12 cellular contexts compared by ENCODE assay signal in genomic region chr9:88370346-88370745, GRCh38.
"Had no signal": no experiment of that assay in that cellular context is flagged by ENCODE, and none has a peak within 500 bp of the region (broad histone marks: within the 10 kb centered on the region; RNA-seq: fewer than 3 reads in every experiment).

No MANE protein-coding gene starts in this region.

- H3K4me1 Mint-ChIP-seq: stimulated activated naive B cell treated with anti-CD40 and anti-IgM and Interleukin-4, amounts not matched to agents 10 μg/mL and 1 μg/mL and 100 μg/mL, for 72 hours had no signal

- DNase-seq: activated CD4-positive, alpha-beta T cell treated with anti-CD3 and anti-CD28 coated beads, Interleukin-2, amount 50 U/mL, for 48 hours; activated gamma-delta T cell treated with Interleukin-2 at 50 U/mL for 16 hours; amniotic stem cell; effector memory CD8-positive, alpha-beta T cell; esophagus squamous epithelium; left cardiac atrium; lower lobe of right lung; midbrain; stimulated activated naive B cell treated with anti-CD40 and anti-IgM and Interleukin-4, amounts not matched to agents 10 μg/mL and 1 μg/mL and 100 μg/mL, for 72 hours had no signal

- H3K4me3 Mint-ChIP-seq: effector memory CD8-positive, alpha-beta T cell; stimulated activated naive B cell treated with anti-CD40 and anti-IgM and Interleukin-4, amounts not matched to agents 10 μg/mL and 1 μg/mL and 100 μg/mL, for 72 hours had no signal

- H3K27ac ChIP-seq: cardiac muscle cell, esophagus squamous epithelium, lower lobe of right lung, VCaP had no signal

- H3K36me3 ChIP-seq: cardiac muscle cell, esophagus squamous epithelium, lower lobe of right lung had no signal

- ATAC-seq: activated naive CD4-positive, alpha-beta T cell treated with anti-CD3 and anti-CD28 coated beads, Interleukin-2, amount 50 U/mL, for 72 hours; effector memory CD8-positive, alpha-beta T cell; left cardiac atrium; lower lobe of right lung; stimulated activated naive B cell treated with anti-CD40 and anti-IgM and Interleukin-4, amounts not matched to agents 10 μg/mL and 1 μg/mL and 100 μg/mL, for 72 hours had no signal

- H3K4me1 ChIP-seq: esophagus squamous epithelium, lower lobe of right lung had no signal

- H3K27ac Mint-ChIP-seq: activated naive CD4-positive, alpha-beta T cell treated with anti-CD3 and anti-CD28 coated beads, Interleukin-2, amount 50 U/mL, for 72 hours; effector memory CD8-positive, alpha-beta T cell; stimulated activated naive B cell treated with anti-CD40 and anti-IgM and Interleukin-4, amounts not matched to agents 10 μg/mL and 1 μg/mL and 100 μg/mL, for 72 hours had no signal

- H3K4me3 ChIP-seq: cardiac muscle cell, esophagus squamous epithelium, lower lobe of right lung had no signal

- H3K27me3 ChIP-seq: cardiac muscle cell had no signal
